In the genomic region with DNA sequence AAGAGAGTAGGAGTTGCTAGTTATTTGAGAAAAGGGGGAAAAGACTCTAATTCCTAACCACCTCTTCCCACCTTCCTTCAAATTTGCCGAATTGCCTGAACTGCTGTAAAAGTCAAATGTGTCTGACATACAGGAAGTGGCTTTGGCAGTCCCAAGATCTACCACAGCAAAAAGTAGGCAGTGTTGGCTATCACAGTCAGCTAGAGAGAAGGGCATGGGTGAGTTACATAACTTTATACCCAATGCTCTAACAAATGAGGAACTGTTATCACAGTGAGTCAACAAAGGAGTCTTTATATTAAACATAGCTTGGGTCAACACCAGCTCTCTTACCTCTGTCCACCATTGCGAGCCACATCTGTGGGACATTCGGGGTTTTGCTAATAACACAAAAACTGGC, we compare ENCODE assay signal across 8 cellular contexts. TPM values are rescaled to one million over a fixed set of nuclear protein-coding genes. Genes with fewer than 3 reads are reported as not detected.
DNase-seq lines count a peak whose midpoint lies in the region; ATAC-seq and TF ChIP-seq lines count a peak whose summit lies in the region.

No MANE protein-coding gene starts in this region.

- H3K4me3 Mint-ChIP-seq in type B pancreatic cell = peak overlapping the region; percentile 99

- no peaks in the 10 kb centered on the region for H3K79me2 ChIP-seq in PC-9 (ENCODE audit: low read depth)
- H3K79me2 ChIP-seq in GM23248 (ENCODE audit: insufficient read depth) = no peaks in the 10 kb centered on the region

- no peaks in the 10 kb centered on the region for H3K36me3 ChIP-seq in PC-9 (ENCODE audit: low read depth)
- H3K36me3 ChIP-seq in uterus = no peaks in the 10 kb centered on the region
- no peaks in the 10 kb centered on the region for H3K36me3 ChIP-seq in GM23248 (ENCODE audit: low read depth)

- CTCF ChIA-PET in PC-9 (lab: Charles Lee) = interaction anchor here (1.1 to 1.2 kb wide), 2 partner anchors 86 to 101 kb away, joined by 3 to 4 read pairs; no protein-coding TSS in a partner anchor

- peaks cover 31% of the 10 kb centered on the region for H3K4me1 Mint-ChIP-seq in type B pancreatic cell (ENCODE audit: unreplicated experiment)

- WGBS in GM23248 (ENCODE audit: low coverage in 1 of 2, low lambda C conversion rate in 2 of 2, missing lambda C conversion rate in 2 of 2), 2 experiments = 67 to 71% methylated on average over 3 of the region's 3 CpGs

- H3K27ac Mint-ChIP-seq in type B pancreatic cell = peak overlapping the region; percentile 48

- BruUV-seq in PC-9 (replicated peaks; lab: Mats Ljungman, UMichigan) = no TSS peak

- H4K20me1 ChIP-seq in PC-9 (ENCODE audit: insufficient read depth) = no peaks in the 10 kb centered on the region
- H4K20me1 ChIP-seq in GM23248 (ENCODE audit: insufficient read depth) = no peaks in the 10 kb centered on the region

- H3K36me3 Mint-ChIP-seq in type B pancreatic cell = no peaks in the 10 kb centered on the region

- peaks cover 27% of the 10 kb centered on the region for H3K4me1 ChIP-seq in PC-9 (replicated peaks; ENCODE audit: insufficient read depth)
- no peaks in the 10 kb centered on the region for H3K4me1 ChIP-seq in uterus
- H3K4me1 ChIP-seq in GM23248 (ENCODE audit: insufficient read depth) = 0 out of 2 replicates have a peak, but pooled peaks cover 4% of the 10 kb centered on the region

- H3K27ac ChIP-seq in 22Rv1 = peak overlapping the region; percentile 84
- H3K27ac ChIP-seq in PC-9 = no peak overlapping the region
- H3K27ac ChIP-seq in uterus = no peak overlapping the region
- H3K27ac ChIP-seq in GM23248 = no peak overlapping the region

- peaks cover 22% of the 10 kb centered on the region for H3K27me3 Mint-ChIP-seq in type B pancreatic cell

- no peak overlapping the region for H3K9ac ChIP-seq in GM23248

- peak overlapping the region; percentile 93; the same call in 1 of the 2 replicates for H3K4me3 ChIP-seq in PC-9
- no peak overlapping the region for H3K4me3 ChIP-seq in epithelial cell of proximal tubule (ENCODE audit: low read depth, low read length)
- no peak overlapping the region for H3K4me3 ChIP-seq in uterus
- no peak overlapping the region for H3K4me3 ChIP-seq in GM23248

- H2AFZ ChIP-seq in PC-9 = peak overlapping the region; percentile 88; the same call in 1 of the 2 replicates
- no peak overlapping the region for H2AFZ ChIP-seq in GM23248

- H3K27me3 ChIP-seq in PC-9 (ENCODE audit: insufficient read depth, low read depth) = no peaks in the 10 kb centered on the region
- H3K27me3 ChIP-seq in uterus = no peaks in the 10 kb centered on the region
- 0 out of 2 replicates have a peak, but pooled peaks cover 8% of the 10 kb centered on the region for H3K27me3 ChIP-seq in GM23248 (replicated peaks; ENCODE audit: insufficient read depth)

- in situ Hi-C loops in GM23248 (cut with MboI) = no loop called here

- no peak for TF ChIP-seq POLR2A in GM18505 (IDR thresholded peaks at IDR 0.05; ENCODE audit: borderline replicate concordance, extremely low read depth, insufficient read depth, insufficient read length)
- TF ChIP-seq POLR2A in uterus (IDR thresholded peaks at IDR 0.05) = no peak

- no peaks in the 10 kb centered on the region for H3K9me3 ChIP-seq in PC-9 (ENCODE audit: insufficient read depth, low read depth)
- no peaks in the 10 kb centered on the region for H3K9me3 ChIP-seq in uterus
- H3K9me3 ChIP-seq in GM23248 (ENCODE audit: low read depth) = no peaks in the 10 kb centered on the region

- H3K9me3 Mint-ChIP-seq in type B pancreatic cell = no peaks in the 10 kb centered on the region

- H3F3A ChIP-seq in PC-9 (ENCODE audit: insufficient read depth, low read depth) = peaks cover 15% of the 10 kb centered on the region; the same call in 1 of the 2 replicates
- H3F3A ChIP-seq in GM23248 (ENCODE audit: insufficient read depth) = no peaks in the 10 kb centered on the region

- TF ChIP-seq CTCF in 22Rv1 (IDR thresholded peaks at IDR 0.05) (no peak), PC-9 (conservative IDR thresholded peaks at IDR 0.05) (peak; percentile 51; the same call in 1 of the 2 replicates), epithelial cell of proximal tubule (conservative IDR thresholded peaks at IDR 0.05; ENCODE audit: low read depth, low read length) (peak; percentile 21), type B pancreatic cell (conservative IDR thresholded peaks at IDR 0.05) (peak; percentile 56), uterus (IDR thresholded peaks at IDR 0.05) (no peak)

- DNase-seq in PC-9 (peak; percentile 30 to 89), epithelial cell of proximal tubule (ENCODE audit: low read depth) (no peak), type B pancreatic cell (ENCODE audit: extremely low spot score, unreplicated experiment) (no peak), uterus (no peak), GM23248 (no peak)

- ATAC-seq in GM18505 (IDR thresholded peaks at IDR 0.05; ENCODE audit: unreplicated experiment) = peak; percentile 37
- ATAC-seq in HG03354 (IDR thresholded peaks at IDR 0.05; ENCODE audit: poor library complexity, severe bottlenecking, unreplicated experiment) = peak; percentile 36

- H3K4me2 ChIP-seq in PC-9 = peak overlapping the region; percentile 90
- no peak overlapping the region for H3K4me2 ChIP-seq in GM23248 (ENCODE audit: unreplicated experiment)

- H3K9me2 ChIP-seq in PC-9 (ENCODE audit: insufficient read depth) (no peaks in the 10 kb centered on the region), GM23248 (ENCODE audit: insufficient read depth) (no peaks in the 10 kb centered on the region)

- intact Hi-C loops in PC-9 (cut with micrococcal nuclease; ENCODE audit: unreplicated experiment) = loop anchor here (5.0 kb wide), 2 partner anchors 121 to 469 kb away; partner anchors contain the start of gene STK26
- intact Hi-C loops in uterus (cut with DNase I; ENCODE audit: low total_unique reads) = no loop called here

- POLR2A ChIA-PET in PC-9 (lab: Charles Lee; ENCODE audit: unreplicated experiment) = interaction anchor here (0.7 kb wide), 1 partner anchor 270 kb away, joined by 3 read pairs; no protein-coding TSS in a partner anchor

RNA-seq across cellular contexts. Expression of gene MBNL3, which starts 2.4 kb away (rescaled TPM):
- total RNA-seq in PC-9 (2021) = 24.4 and 36.1 TPM in 2 replicates
- 6.3 and 8.4 TPM in 2 replicates for total RNA-seq in epithelial cell of proximal tubule
- total RNA-seq in type B pancreatic cell (ENCODE audit: low replicate concordance) = 13.5 and 27.5 TPM in 2 replicates
- total RNA-seq in uterus = 10 to 100 TPM; 13.2 to 90.2 (median 32.3) TPM
- total RNA-seq in GM23248 (2014; rRNA removed; shearing (Covaris generic)) = 2.4 and 8.7 TPM in 2 replicates
- polyA plus RNA-seq in GM23248 (2016; fragmentation: Nextera tagmentation; extraction: Ambion mirVana) = 0.57 and 0.88 TPM in 2 replicates

Comparison
In these comparisons a context has a peak if more than half of its experiments do, and no peak if none do; other contexts are left out.
1. CTCF ChIP-seq: peak in PC-9 (single experiment), epithelial cell of proximal tubule (single experiment) and type B pancreatic cell (single experiment); none in 22Rv1 (single experiment) and uterus (0 of 4).
2. DNase-seq: peak in PC-9 (2 of 2); none in epithelial cell of proximal tubule (single experiment), type B pancreatic cell (single experiment), uterus (0 of 2) and GM23248 (single experiment).